Comparison of ENCODE assay signal across 1 cellular context in the genomic region with DNA sequence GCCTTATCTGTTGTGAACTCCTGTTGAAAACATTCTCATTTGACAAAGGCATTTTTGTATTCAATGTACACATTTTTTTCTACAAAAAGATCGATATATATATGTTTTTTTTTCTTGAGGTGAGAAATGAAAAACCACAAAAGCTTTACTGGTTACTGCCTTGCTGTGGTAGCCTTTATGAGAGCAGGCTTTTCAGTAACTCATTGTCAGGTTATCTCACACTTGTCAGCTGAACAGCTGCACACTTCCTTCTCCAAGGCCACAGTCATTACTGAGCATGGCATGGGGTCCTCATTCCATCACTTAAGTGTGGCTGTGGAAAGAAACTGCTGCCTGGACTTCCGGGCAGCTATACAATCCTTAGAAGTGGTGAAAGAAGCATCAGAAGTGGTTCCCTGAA.
TF ChIP-seq lines count a peak whose summit lies in the region.

No MANE protein-coding gene starts in this region.

TF ChIP-seq in GM12878, 131 proteins besides CTCF, POLR2A, EP300 and RAD21 (continued from another document and continues in another):
- TF ChIP-seq, protein P1, sequence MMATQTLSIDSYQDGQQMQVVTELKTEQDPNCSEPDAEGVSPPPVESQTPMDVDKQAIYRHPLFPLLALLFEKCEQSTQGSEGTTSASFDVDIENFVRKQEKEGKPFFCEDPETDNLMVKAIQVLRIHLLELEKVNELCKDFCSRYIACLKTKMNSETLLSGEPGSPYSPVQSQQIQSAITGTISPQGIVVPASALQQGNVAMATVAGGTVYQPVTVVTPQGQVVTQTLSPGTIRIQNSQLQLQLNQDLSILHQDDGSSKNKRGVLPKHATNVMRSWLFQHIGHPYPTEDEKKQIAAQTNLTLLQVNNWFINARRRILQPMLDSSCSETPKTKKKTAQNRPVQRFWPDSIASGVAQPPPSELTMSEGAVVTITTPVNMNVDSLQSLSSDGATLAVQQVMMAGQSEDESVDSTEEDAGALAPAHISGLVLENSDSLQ (IDR thresholded peaks at IDR 0.05) = peak; percentile 31; the same call in 1 of the 2 replicates
- no peak for TF ChIP-seq CHD1 (IDR thresholded peaks at IDR 0.05; ENCODE audit: low read depth, low read length)
- TF ChIP-seq CBFB (IDR thresholded peaks at IDR 0.05; ENCODE audit: low read depth) = no peak
- 0 out of 2 replicates have a peak, but pooled peaks have one; percentile 22 for TF ChIP-seq EED (IDR thresholded peaks at IDR 0.05; ENCODE audit: low read depth)
- TF ChIP-seq SUZ12 (IDR thresholded peaks at IDR 0.05; ENCODE audit: unreplicated experiment) = no peak
- no peak for TF ChIP-seq NFIC (IDR thresholded peaks at IDR 0.05; ENCODE audit: low read depth, low read length)
- TF ChIP-seq, protein P2, sequence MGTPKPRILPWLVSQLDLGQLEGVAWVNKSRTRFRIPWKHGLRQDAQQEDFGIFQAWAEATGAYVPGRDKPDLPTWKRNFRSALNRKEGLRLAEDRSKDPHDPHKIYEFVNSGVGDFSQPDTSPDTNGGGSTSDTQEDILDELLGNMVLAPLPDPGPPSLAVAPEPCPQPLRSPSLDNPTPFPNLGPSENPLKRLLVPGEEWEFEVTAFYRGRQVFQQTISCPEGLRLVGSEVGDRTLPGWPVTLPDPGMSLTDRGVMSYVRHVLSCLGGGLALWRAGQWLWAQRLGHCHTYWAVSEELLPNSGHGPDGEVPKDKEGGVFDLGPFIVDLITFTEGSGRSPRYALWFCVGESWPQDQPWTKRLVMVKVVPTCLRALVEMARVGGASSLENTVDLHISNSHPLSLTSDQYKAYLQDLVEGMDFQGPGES (IDR thresholded peaks at IDR 0.05) = no peak
- no peak for TF ChIP-seq FOXM1 (IDR thresholded peaks at IDR 0.05; ENCODE audit: low read depth, low read length)
- TF ChIP-seq, protein P3, sequence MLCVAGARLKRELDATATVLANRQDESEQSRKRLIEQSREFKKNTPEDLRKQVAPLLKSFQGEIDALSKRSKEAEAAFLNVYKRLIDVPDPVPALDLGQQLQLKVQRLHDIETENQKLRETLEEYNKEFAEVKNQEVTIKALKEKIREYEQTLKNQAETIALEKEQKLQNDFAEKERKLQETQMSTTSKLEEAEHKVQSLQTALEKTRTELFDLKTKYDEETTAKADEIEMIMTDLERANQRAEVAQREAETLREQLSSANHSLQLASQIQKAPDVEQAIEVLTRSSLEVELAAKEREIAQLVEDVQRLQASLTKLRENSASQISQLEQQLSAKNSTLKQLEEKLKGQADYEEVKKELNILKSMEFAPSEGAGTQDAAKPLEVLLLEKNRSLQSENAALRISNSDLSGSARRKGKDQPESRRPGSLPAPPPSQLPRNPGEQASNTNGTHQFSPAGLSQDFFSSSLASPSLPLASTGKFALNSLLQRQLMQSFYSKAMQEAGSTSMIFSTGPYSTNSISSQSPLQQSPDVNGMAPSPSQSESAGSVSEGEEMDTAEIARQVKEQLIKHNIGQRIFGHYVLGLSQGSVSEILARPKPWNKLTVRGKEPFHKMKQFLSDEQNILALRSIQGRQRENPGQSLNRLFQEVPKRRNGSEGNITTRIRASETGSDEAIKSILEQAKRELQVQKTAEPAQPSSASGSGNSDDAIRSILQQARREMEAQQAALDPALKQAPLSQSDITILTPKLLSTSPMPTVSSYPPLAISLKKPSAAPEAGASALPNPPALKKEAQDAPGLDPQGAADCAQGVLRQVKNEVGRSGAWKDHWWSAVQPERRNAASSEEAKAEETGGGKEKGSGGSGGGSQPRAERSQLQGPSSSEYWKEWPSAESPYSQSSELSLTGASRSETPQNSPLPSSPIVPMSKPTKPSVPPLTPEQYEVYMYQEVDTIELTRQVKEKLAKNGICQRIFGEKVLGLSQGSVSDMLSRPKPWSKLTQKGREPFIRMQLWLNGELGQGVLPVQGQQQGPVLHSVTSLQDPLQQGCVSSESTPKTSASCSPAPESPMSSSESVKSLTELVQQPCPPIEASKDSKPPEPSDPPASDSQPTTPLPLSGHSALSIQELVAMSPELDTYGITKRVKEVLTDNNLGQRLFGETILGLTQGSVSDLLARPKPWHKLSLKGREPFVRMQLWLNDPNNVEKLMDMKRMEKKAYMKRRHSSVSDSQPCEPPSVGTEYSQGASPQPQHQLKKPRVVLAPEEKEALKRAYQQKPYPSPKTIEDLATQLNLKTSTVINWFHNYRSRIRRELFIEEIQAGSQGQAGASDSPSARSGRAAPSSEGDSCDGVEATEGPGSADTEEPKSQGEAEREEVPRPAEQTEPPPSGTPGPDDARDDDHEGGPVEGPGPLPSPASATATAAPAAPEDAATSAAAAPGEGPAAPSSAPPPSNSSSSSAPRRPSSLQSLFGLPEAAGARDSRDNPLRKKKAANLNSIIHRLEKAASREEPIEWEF (IDR thresholded peaks at IDR 0.05; ENCODE audit: insufficient replicate concordance, low read depth, low read length) = peak; percentile 90
- TF ChIP-seq GABPA (IDR thresholded peaks at IDR 0.05; ENCODE audit: low read depth) = no peak
- TF ChIP-seq, protein P4, sequence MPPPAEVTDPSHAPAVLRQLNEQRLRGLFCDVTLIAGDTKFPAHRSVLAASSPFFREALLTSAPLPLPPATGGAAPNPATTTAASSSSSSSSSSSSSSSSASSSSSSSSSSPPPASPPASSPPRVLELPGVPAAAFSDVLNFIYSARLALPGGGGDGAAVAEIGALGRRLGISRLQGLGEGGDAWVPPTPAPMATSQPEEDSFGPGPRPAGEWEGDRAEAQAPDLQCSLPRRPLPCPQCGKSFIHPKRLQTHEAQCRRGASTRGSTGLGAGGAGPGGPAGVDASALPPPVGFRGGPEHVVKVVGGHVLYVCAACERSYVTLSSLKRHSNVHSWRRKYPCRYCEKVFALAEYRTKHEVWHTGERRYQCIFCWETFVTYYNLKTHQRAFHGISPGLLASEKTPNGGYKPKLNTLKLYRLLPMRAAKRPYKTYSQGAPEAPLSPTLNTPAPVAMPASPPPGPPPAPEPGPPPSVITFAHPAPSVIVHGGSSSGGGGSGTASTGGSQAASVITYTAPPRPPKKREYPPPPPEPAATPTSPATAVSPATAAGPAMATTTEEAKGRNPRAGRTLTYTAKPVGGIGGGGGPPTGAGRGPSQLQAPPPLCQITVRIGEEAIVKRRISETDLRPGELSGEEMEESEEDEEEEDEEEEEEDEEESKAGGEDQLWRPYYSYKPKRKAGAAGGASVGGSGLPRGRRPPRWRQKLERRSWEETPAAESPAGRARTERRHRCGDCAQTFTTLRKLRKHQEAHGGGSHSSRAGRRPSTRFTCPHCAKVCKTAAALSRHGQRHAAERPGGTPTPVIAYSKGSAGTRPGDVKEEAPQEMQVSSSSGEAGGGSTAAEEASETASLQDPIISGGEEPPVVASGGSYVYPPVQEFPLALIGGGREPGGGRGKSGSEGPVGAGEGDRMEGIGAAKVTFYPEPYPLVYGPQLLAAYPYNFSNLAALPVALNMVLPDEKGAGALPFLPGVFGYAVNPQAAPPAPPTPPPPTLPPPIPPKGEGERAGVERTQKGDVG (CRISPR knock-in tag; IDR thresholded peaks at IDR 0.05) = no peak
- TF ChIP-seq RB1 (IDR thresholded peaks at IDR 0.05; ENCODE audit: borderline replicate concordance) = no peak
- TF ChIP-seq BMI1 (IDR thresholded peaks at IDR 0.05; ENCODE audit: borderline replicate concordance) = no peak
- TF ChIP-seq FOS (IDR thresholded peaks at IDR 0.05; ENCODE audit: borderline replicate concordance, extremely low read depth, insufficient read length) = no peak
- TF ChIP-seq TAF1 (IDR thresholded peaks at IDR 0.05; ENCODE audit: borderline replicate concordance, low read depth, low read length) = no peak
- TF ChIP-seq, protein P5, sequence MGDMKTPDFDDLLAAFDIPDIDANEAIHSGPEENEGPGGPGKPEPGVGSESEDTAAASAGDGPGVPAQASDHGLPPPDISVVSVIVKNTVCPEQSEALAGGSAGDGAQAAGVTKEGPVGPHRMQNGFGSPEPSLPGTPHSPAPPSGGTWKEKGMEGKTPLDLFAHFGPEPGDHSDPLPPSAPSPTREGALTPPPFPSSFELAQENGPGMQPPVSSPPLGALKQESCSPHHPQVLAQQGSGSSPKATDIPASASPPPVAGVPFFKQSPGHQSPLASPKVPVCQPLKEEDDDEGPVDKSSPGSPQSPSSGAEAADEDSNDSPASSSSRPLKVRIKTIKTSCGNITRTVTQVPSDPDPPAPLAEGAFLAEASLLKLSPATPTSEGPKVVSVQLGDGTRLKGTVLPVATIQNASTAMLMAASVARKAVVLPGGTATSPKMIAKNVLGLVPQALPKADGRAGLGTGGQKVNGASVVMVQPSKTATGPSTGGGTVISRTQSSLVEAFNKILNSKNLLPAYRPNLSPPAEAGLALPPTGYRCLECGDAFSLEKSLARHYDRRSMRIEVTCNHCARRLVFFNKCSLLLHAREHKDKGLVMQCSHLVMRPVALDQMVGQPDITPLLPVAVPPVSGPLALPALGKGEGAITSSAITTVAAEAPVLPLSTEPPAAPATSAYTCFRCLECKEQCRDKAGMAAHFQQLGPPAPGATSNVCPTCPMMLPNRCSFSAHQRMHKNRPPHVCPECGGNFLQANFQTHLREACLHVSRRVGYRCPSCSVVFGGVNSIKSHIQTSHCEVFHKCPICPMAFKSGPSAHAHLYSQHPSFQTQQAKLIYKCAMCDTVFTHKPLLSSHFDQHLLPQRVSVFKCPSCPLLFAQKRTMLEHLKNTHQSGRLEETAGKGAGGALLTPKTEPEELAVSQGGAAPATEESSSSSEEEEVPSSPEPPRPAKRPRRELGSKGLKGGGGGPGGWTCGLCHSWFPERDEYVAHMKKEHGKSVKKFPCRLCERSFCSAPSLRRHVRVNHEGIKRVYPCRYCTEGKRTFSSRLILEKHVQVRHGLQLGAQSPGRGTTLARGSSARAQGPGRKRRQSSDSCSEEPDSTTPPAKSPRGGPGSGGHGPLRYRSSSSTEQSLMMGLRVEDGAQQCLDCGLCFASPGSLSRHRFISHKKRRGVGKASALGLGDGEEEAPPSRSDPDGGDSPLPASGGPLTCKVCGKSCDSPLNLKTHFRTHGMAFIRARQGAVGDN (IDR thresholded peaks at IDR 0.05) = no peak
- TF ChIP-seq, protein P6, sequence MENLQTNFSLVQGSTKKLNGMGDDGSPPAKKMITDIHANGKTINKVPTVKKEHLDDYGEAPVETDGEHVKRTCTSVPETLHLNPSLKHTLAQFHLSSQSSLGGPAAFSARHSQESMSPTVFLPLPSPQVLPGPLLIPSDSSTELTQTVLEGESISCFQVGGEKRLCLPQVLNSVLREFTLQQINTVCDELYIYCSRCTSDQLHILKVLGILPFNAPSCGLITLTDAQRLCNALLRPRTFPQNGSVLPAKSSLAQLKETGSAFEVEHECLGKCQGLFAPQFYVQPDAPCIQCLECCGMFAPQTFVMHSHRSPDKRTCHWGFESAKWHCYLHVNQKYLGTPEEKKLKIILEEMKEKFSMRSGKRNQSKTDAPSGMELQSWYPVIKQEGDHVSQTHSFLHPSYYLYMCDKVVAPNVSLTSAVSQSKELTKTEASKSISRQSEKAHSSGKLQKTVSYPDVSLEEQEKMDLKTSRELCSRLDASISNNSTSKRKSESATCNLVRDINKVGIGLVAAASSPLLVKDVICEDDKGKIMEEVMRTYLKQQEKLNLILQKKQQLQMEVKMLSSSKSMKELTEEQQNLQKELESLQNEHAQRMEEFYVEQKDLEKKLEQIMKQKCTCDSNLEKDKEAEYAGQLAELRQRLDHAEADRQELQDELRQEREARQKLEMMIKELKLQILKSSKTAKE (IDR thresholded peaks at IDR 0.05; ENCODE audit: low read depth, poor library complexity, severe bottlenecking) = peak; percentile 24
- TF ChIP-seq, protein P7, sequence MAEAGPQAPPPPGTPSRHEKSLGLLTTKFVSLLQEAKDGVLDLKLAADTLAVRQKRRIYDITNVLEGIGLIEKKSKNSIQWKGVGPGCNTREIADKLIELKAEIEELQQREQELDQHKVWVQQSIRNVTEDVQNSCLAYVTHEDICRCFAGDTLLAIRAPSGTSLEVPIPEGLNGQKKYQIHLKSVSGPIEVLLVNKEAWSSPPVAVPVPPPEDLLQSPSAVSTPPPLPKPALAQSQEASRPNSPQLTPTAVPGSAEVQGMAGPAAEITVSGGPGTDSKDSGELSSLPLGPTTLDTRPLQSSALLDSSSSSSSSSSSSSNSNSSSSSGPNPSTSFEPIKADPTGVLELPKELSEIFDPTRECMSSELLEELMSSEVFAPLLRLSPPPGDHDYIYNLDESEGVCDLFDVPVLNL (IDR thresholded peaks at IDR 0.05; ENCODE audit: low read depth, low read length) = no peak
- TF ChIP-seq ESRRA (IDR thresholded peaks at IDR 0.05; ENCODE audit: low read length) = no peak
- TF ChIP-seq STAT3 (IDR thresholded peaks at IDR 0.05; ENCODE audit: low read depth, low read length) = no peak
- TF ChIP-seq, protein P8, sequence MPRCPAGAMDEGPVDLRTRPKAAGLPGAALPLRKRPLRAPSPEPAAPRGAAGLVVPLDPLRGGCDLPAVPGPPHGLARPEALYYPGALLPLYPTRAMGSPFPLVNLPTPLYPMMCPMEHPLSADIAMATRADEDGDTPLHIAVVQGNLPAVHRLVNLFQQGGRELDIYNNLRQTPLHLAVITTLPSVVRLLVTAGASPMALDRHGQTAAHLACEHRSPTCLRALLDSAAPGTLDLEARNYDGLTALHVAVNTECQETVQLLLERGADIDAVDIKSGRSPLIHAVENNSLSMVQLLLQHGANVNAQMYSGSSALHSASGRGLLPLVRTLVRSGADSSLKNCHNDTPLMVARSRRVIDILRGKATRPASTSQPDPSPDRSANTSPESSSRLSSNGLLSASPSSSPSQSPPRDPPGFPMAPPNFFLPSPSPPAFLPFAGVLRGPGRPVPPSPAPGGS (IDR thresholded peaks at IDR 0.05; ENCODE audit: borderline replicate concordance, insufficient read depth, low read depth, low read length, poor library complexity, severe bottlenecking) = no peak
- TF ChIP-seq CREM (IDR thresholded peaks at IDR 0.05; ENCODE audit: low read depth) = no peak
- peak; percentile 72 to 80; a peak in 3 of 4 replicates for TF ChIP-seq IKZF2 (IDR thresholded peaks at IDR 0.05)
- TF ChIP-seq, protein P9, sequence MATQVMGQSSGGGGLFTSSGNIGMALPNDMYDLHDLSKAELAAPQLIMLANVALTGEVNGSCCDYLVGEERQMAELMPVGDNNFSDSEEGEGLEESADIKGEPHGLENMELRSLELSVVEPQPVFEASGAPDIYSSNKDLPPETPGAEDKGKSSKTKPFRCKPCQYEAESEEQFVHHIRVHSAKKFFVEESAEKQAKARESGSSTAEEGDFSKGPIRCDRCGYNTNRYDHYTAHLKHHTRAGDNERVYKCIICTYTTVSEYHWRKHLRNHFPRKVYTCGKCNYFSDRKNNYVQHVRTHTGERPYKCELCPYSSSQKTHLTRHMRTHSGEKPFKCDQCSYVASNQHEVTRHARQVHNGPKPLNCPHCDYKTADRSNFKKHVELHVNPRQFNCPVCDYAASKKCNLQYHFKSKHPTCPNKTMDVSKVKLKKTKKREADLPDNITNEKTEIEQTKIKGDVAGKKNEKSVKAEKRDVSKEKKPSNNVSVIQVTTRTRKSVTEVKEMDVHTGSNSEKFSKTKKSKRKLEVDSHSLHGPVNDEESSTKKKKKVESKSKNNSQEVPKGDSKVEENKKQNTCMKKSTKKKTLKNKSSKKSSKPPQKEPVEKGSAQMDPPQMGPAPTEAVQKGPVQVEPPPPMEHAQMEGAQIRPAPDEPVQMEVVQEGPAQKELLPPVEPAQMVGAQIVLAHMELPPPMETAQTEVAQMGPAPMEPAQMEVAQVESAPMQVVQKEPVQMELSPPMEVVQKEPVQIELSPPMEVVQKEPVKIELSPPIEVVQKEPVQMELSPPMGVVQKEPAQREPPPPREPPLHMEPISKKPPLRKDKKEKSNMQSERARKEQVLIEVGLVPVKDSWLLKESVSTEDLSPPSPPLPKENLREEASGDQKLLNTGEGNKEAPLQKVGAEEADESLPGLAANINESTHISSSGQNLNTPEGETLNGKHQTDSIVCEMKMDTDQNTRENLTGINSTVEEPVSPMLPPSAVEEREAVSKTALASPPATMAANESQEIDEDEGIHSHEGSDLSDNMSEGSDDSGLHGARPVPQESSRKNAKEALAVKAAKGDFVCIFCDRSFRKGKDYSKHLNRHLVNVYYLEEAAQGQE (IDR thresholded peaks at IDR 0.05; ENCODE audit: low read depth, low read length) = no peak
- TF ChIP-seq NBN (IDR thresholded peaks at IDR 0.05) = 0 out of 2 replicates have a peak, but pooled peaks have one; percentile 48
- no peak for TF ChIP-seq TARDBP (IDR thresholded peaks at IDR 0.05; ENCODE audit: borderline replicate concordance)
- TF ChIP-seq LARP7 (IDR thresholded peaks at IDR 0.05) = no peak
- TF ChIP-seq DPF2 (IDR thresholded peaks at IDR 0.05) = peak; percentile 68
- no peak for TF ChIP-seq NR2C2 (IDR thresholded peaks at IDR 0.05; ENCODE audit: borderline replicate concordance, control insufficient read depth, insufficient read length, low read depth)
